Comparison of ENCODE assay signal across 8 cellular contexts in genomic region chr12:124913474-124914391, GRCh38. TPM values are rescaled to one million over a fixed set of nuclear protein-coding genes. Genes with fewer than 3 reads are reported as not detected.
DNase-seq lines count a peak whose midpoint lies in the region; ATAC-seq and TF ChIP-seq lines count a peak whose summit lies in the region.

No MANE protein-coding gene starts in this region.

- H3K36me3 Mint-ChIP-seq in brain = peaks cover 47% of the 10 kb centered on the region

- H3K27me3 Mint-ChIP-seq in brain = peaks cover 31% of the 10 kb centered on the region

- peak; percentile 17 for ATAC-seq in HG02623 (IDR thresholded peaks at IDR 0.05; ENCODE audit: unreplicated experiment)
- ATAC-seq in HG03139 (IDR thresholded peaks at IDR 0.05; ENCODE audit: unreplicated experiment) = no peak

- peaks cover 91% of the 10 kb centered on the region for H3K4me1 Mint-ChIP-seq in brain

- TF ChIP-seq CTCF in brain (conservative IDR thresholded peaks at IDR 0.05) = peak in 1 of 2 experiments; percentile 68

- H3K4me3 Mint-ChIP-seq in brain = peak overlapping the region; percentile 97 to 100 (median 99)

- peak overlapping the region; percentile 99 to 100 (median 100) for H3K27ac Mint-ChIP-seq in brain

- H3K9me3 Mint-ChIP-seq in brain = peaks cover 23 to 39% (median 34%) of the 10 kb centered on the region in 5 experiments

- DNase-seq in CMK (ENCODE audit: low read depth) = peak; percentile 67
- DNase-seq in SW480 (ENCODE audit: low spot score) = peak; percentile 89
- DNase-seq in islet precursor cell = peak; percentile 91
- DNase-seq in stimulated activated CD4-positive, alpha-beta T cell treated with anti-CD3 and anti-CD28 coated beads, Interleukin-1b, Interleukin-23, amount 100 ng/mL, for 1 hour (ENCODE audit: low read depth in 2 of 2) = peak; percentile 81 to 90
- no peak for DNase-seq in GDM1 (lab: John Stamatoyannopoulos, UW)

RNA-seq across cellular contexts. Expression of gene UBC, which starts 0.7 kb away (rescaled TPM):
- 912 TPM for polyA plus RNA-seq in brain (ENCODE audit: insufficient read depth, low read depth, low replicate concordance)

RNA-seq across cellular contexts. Expression of gene SCARB1, which starts 50.1 kb away (rescaled TPM):
- 44.7 TPM for polyA plus RNA-seq in brain (ENCODE audit: insufficient read depth, low read depth, low replicate concordance)
